In the genomic region with DNA sequence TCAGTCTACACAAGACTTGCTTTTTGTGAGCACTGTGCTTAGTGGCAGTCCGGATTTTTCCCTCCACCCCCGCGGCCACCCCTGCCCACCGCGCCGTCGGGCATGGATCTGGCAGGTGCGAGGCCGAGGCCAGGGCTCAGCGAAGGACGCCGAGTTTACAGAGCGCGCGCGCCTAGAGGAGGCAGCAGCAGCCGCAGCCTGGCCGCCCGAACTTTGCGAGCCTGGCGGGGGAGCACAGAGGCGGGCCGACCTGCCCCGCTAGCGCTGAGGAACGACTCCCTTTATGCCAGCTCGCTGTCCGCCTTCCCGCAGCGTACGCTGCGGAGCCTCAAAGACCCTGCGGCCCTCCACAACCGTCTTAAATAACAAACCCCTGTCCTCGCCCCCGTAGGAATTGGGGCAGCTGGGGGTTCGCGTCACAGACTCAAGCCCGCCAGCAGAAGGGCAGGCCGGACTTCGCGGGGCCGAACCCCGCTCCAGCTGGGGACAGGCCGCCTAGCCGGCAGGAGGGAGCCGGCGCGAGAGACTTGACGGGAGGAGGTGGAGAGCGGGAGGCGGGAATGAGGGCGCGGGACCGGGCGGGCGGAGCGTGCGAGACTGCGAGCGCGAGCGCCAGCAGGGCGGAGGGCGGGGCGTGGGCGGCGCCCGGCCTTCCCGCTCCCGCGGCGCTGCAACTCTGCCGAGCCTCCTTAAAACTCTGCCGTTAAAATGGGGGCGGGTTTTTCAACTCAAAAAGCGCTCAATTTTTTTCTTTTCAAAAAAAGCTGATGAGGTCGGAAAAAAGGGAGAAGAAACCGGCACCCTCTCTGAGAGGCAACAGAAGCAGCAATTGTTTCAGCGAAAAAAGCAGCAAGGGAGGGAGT, we compare ENCODE assay signal across 1 cellular context.
TF ChIP-seq lines count a peak whose summit lies in the region.

No MANE protein-coding gene starts in this region.

TF ChIP-seq in PFSK-1, 5 proteins besides CTCF, POLR2A, EP300 and RAD21 (continued from another document):
- TF ChIP-seq, protein P1, sequence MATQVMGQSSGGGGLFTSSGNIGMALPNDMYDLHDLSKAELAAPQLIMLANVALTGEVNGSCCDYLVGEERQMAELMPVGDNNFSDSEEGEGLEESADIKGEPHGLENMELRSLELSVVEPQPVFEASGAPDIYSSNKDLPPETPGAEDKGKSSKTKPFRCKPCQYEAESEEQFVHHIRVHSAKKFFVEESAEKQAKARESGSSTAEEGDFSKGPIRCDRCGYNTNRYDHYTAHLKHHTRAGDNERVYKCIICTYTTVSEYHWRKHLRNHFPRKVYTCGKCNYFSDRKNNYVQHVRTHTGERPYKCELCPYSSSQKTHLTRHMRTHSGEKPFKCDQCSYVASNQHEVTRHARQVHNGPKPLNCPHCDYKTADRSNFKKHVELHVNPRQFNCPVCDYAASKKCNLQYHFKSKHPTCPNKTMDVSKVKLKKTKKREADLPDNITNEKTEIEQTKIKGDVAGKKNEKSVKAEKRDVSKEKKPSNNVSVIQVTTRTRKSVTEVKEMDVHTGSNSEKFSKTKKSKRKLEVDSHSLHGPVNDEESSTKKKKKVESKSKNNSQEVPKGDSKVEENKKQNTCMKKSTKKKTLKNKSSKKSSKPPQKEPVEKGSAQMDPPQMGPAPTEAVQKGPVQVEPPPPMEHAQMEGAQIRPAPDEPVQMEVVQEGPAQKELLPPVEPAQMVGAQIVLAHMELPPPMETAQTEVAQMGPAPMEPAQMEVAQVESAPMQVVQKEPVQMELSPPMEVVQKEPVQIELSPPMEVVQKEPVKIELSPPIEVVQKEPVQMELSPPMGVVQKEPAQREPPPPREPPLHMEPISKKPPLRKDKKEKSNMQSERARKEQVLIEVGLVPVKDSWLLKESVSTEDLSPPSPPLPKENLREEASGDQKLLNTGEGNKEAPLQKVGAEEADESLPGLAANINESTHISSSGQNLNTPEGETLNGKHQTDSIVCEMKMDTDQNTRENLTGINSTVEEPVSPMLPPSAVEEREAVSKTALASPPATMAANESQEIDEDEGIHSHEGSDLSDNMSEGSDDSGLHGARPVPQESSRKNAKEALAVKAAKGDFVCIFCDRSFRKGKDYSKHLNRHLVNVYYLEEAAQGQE (IDR thresholded peaks at IDR 0.05; ENCODE audit: insufficient read depth in 1 of 2, low read depth in 2 of 2, low read length in 2 of 2): peak in 1 of 2 experiments; percentile 5; a peak in 1 of 4 replicates
- TF ChIP-seq POLR2AphosphoS5 (IDR thresholded peaks at IDR 0.05; ENCODE audit: low read depth, low read length): peak; percentile 74
- TF ChIP-seq TAF1 (IDR thresholded peaks at IDR 0.05; ENCODE audit: borderline replicate concordance, insufficient read depth, low read length): no peak
